Comparison of ENCODE assay signal across 8 cellular contexts in genomic region chr1:160401487-160401805, GRCh38. TPM values are rescaled to one million over a fixed set of nuclear protein-coding genes. Genes with fewer than 3 reads are reported as not detected.
A peak's percentile ranks its signal among the peaks of the same experiment; 100 is the strongest.
DNase-seq lines count a peak whose midpoint lies in the region; ATAC-seq, FAIRE-seq and TF ChIP-seq lines count a peak whose summit lies in the region.

No MANE protein-coding gene starts in this region.

- no peak for TF ChIP-seq EP300 in HepG2 (IDR thresholded peaks at IDR 0.05; ENCODE audit: low read depth in 2 of 2, low read length in 2 of 2)
- no peak for TF ChIP-seq EP300 in HepG2 (CRISPR knock-in tag; IDR thresholded peaks at IDR 0.05; ENCODE audit: borderline replicate concordance)

- H3K4me3 Mint-ChIP-seq in Calu3 (ENCODE audit: low read depth, unreplicated experiment) = peak overlapping the region; percentile 27

- POLR2A ChIA-PET in HepG2 (lab: Yijun Ruan, JAX) = no interaction called here

- TF ChIP-seq POLR2A in Peyer's patch (IDR thresholded peaks at IDR 0.05) (no peak), prostate gland (IDR thresholded peaks at IDR 0.05) (no peak), HepG2 (IDR thresholded peaks at IDR 0.05; ENCODE audit: insufficient read depth in 1 of 2, low read depth in 2 of 2, low read length in 2 of 2) (no peak)

- H3K4me1 ChIP-seq in Peyer's patch (peaks cover 0 to 21% (median 0%) of the 10 kb centered on the region in 4 donors), foreskin keratinocyte (peaks cover 37% of the 10 kb centered on the region), prostate gland (replicated peaks) (peaks cover 3% of the 10 kb centered on the region), HepG2 (ENCODE audit: insufficient read depth, low read length) (peaks cover 7% of the 10 kb centered on the region; the same call in 1 of the 2 replicates)

- FAIRE-seq in HepG2 (lab: Jason Lieb, UNC) = no peak

- WGBS in prostate gland = 17% methylated on average over 7 of the region's 7 CpGs
- WGBS in HepG2 (ENCODE audit: low lambda C conversion rate) = 52% methylated on average over 3 of the region's 7 CpGs

- H3K9me3 Mint-ChIP-seq in Calu3 (ENCODE audit: low read depth, unreplicated experiment) = no peaks in the 10 kb centered on the region

- no peak overlapping the region for H3K9ac ChIP-seq in HepG2 (ENCODE audit: insufficient read depth, low read depth, low read length)

- peaks cover 6% of the 10 kb centered on the region for H3K4me1 Mint-ChIP-seq in Calu3 (ENCODE audit: low read depth, unreplicated experiment)

- no peaks in the 10 kb centered on the region for H3K79me2 ChIP-seq in HepG2 (ENCODE audit: insufficient read depth, low read length)

- ATAC-seq in foreskin keratinocyte (peak; percentile 22), left lobe of liver (no peak), HepG2 (no peak; the same call in 2 of the 3 replicates)

- no peak overlapping the region for H3K27ac Mint-ChIP-seq in Calu3 (ENCODE audit: unreplicated experiment)

- peaks cover 5% of the 10 kb centered on the region for H3K36me3 Mint-ChIP-seq in Calu3 (ENCODE audit: insufficient read depth, unreplicated experiment)

- H3K27me3 Mint-ChIP-seq in Calu3 (ENCODE audit: unreplicated experiment) = peaks cover 70% of the 10 kb centered on the region

- TF ChIP-seq RAD21 in HepG2 (CRISPR knock-in tag; IDR thresholded peaks at IDR 0.05) = no peak

- DNase-seq in Calu3 (no peak), Peyer's patch (no peak), foreskin keratinocyte (no peak), prostate gland (ENCODE audit: low spot score) (no peak), left lobe of liver (ENCODE audit: low spot score) (no peak), HepG2 (ENCODE audit: low spot score) (no peak), T-helper 1 cell (no peak), DMS53 (lab: John Stamatoyannopoulos, UW) (no peak)

- BruUV-seq in Calu3 (replicated peaks; lab: Mats Ljungman, UMichigan) = no TSS peak
- no TSS peak for BruUV-seq in HepG2 (replicated peaks; lab: Mats Ljungman, UMichigan)

- H3K27ac ChIP-seq in Peyer's patch (peak overlapping the region in 1 of 4 donors; percentile 59), foreskin keratinocyte (no peak overlapping the region), prostate gland (peak overlapping the region; percentile 81 to 83), HepG2 (ENCODE audit: extremely low read length, insufficient read depth, low read length) (no peak overlapping the region)

- H2AFZ ChIP-seq in HepG2 (ENCODE audit: low read length) = no peak overlapping the region

- H3K36me3 ChIP-seq in Peyer's patch = no peaks in the 10 kb centered on the region
- no peaks in the 10 kb centered on the region for H3K36me3 ChIP-seq in prostate gland
- H3K36me3 ChIP-seq in HepG2 (replicated peaks in 1 of 2; ENCODE audit: control insufficient read depth in 1 of 2, insufficient read depth in 2 of 2, low read length in 2 of 2) = no peaks in the 10 kb centered on the region

- TF ChIP-seq CTCF in Calu3 (IDR thresholded peaks at IDR 0.05; ENCODE audit: unreplicated experiment) = no peak
- no peak for TF ChIP-seq CTCF in Peyer's patch (IDR thresholded peaks at IDR 0.05)
- TF ChIP-seq CTCF in foreskin keratinocyte (conservative IDR thresholded peaks at IDR 0.05) = no peak
- TF ChIP-seq CTCF in prostate gland (IDR thresholded peaks at IDR 0.05) = no peak
- no peak for TF ChIP-seq CTCF in HepG2 (CRISPR knock-in tag; IDR thresholded peaks at IDR 0.05)

- H3K4me2 ChIP-seq in HepG2 (ENCODE audit: low read depth, low read length) = no peak overlapping the region; the same call in 1 of the 2 replicates

- H3K27me3 ChIP-seq in Peyer's patch = no peaks in the 10 kb centered on the region
- H3K27me3 ChIP-seq in foreskin keratinocyte = no peaks in the 10 kb centered on the region
- no peaks in the 10 kb centered on the region for H3K27me3 ChIP-seq in prostate gland (replicated peaks; ENCODE audit: insufficient read depth)
- peaks cover 13 to 61% of the 10 kb centered on the region in 2 experiments for H3K27me3 ChIP-seq in HepG2 (ENCODE audit: control insufficient read depth in 1 of 2, insufficient read depth in 2 of 2, low read length in 2 of 2)

- CTCF ChIA-PET in Calu3 (lab: Charles Lee) (no interaction called here), HepG2 (lab: Yijun Ruan, JAX; ENCODE audit: low intra/inter-chr PET ratio, low total read pairs) (no interaction called here)

- H4K20me1 ChIP-seq in HepG2 (ENCODE audit: insufficient read depth, low read length) = no peaks in the 10 kb centered on the region

- no peaks in the 10 kb centered on the region for H3K9me3 ChIP-seq in Peyer's patch
- no peaks in the 10 kb centered on the region for H3K9me3 ChIP-seq in prostate gland
- H3K9me3 ChIP-seq in HepG2 (ENCODE audit: low read length) = no peaks in the 10 kb centered on the region

- H3K4me3 ChIP-seq in Peyer's patch (peak overlapping the region; percentile 39 to 82 (median 58)), prostate gland (peak overlapping the region; percentile 82 to 91), HepG2 (replicated peaks in 1 of 3; ENCODE audit: insufficient read depth in 1 of 3, low read depth in 2 of 3, low read length in 3 of 3) (peak overlapping the region in 1 of 3 experiments; percentile 65; a peak in 1 of 6 replicates)

- intact Hi-C loops in Calu3 (cut with micrococcal nuclease; ENCODE audit: unreplicated experiment) (no loop called here), prostate gland (cut with DNase I) (no loop called here), HepG2 (cut with micrococcal nuclease; ENCODE audit: unreplicated experiment) (no loop called here)

- in situ Hi-C loops in HepG2 (cut with HindIII; ENCODE audit: extremely low pct_ligation_motif_present, low pct_unique_long_range_greater_than_20kb) = no loop called here

RNA-seq across cellular contexts. Expression of gene VANGL2, which starts 1.1 kb away (rescaled TPM):
- total RNA-seq in Calu3 (2022) (2.0 and 2.3 TPM in 2 replicates), Peyer's patch (1 to 10 TPM; 2.1 to 6.8 (median 4.1) TPM), foreskin keratinocyte (8.0 and 9.9 TPM in 2 replicates), prostate gland (10 to 100 TPM in 1 of 2 donors, 1 to 10 TPM in 1; 9.7 to 13.6 TPM), left lobe of liver (0.20 TPM), HepG2 (2016; rRNA removed; fragmentation: Illumina TruSeq; extraction: Trizol) (not detected in 2 replicates)
- polyA plus RNA-seq in foreskin keratinocyte (5.5 and 5.8 TPM in 2 replicates), HepG2 (2011; rRNA removed) (0.09 and 0.18 TPM in 2 replicates)
- not detected in 2 replicates for total RNA-seq in HepG2 (2016; cell fraction: cytosol; rRNA removed; fragmentation: Illumina TruSeq; extraction: Trizol; ENCODE audit: low read depth)
- 0.02 TPM in 1 of 2 replicates, not detected in the other for total RNA-seq in HepG2 (2016; cell fraction: insoluble cytoplasmic fraction; rRNA removed; fragmentation: Illumina TruSeq; extraction: Trizol)
- 0.03 TPM in 1 of 2 replicates, not detected in the other for total RNA-seq in HepG2 (2016; cell fraction: membrane; rRNA removed; fragmentation: Illumina TruSeq; extraction: Trizol)
- 0.16 TPM in 1 of 2 replicates, not detected in the other for total RNA-seq in HepG2 (2016; cell fraction: nucleus; rRNA removed; fragmentation: Illumina TruSeq; extraction: Trizol)
- 0.11 and 0.12 TPM in 2 replicates for polyA plus RNA-seq in HepG2 (2011; cell fraction: cytosol; rRNA removed)
- polyA plus RNA-seq in HepG2 (2011; cell fraction: nucleus; rRNA removed) = 0.16 and 0.21 TPM in 2 replicates
- polyA plus RNA-seq in HepG2 (2012) = 0.09 TPM in 1 of 2 replicates, not detected in the other
- polyA plus RNA-seq in HepG2 (2016; cell fraction: cytosol; fragmentation: Illumina TruSeq; extraction: Trizol; ENCODE audit: low read depth) = not detected in 2 replicates
- not detected in 2 replicates for polyA plus RNA-seq in HepG2 (2016; cell fraction: insoluble cytoplasmic fraction; fragmentation: Illumina TruSeq; extraction: Trizol; ENCODE audit: low read depth)
- 0.03 TPM in 1 of 2 replicates, not detected in the other for polyA plus RNA-seq in HepG2 (2016; cell fraction: membrane; fragmentation: Illumina TruSeq; extraction: Trizol; ENCODE audit: low read depth)
- 0.11 TPM in 2 replicates for polyA plus RNA-seq in HepG2 (2016; cell fraction: nucleus; fragmentation: Illumina TruSeq; extraction: Trizol; ENCODE audit: insufficient read depth, low read depth)
- 0.10 TPM in 1 of 2 replicates, not detected in the other for polyA minus RNA-seq in HepG2 (2011; rRNA and poly(A)+ RNA removed; ENCODE audit: low replicate concordance)
- not detected in 2 replicates for polyA minus RNA-seq in HepG2 (2011; cell fraction: cytosol; rRNA and poly(A)+ RNA removed)
- polyA minus RNA-seq in HepG2 (2011; cell fraction: nucleus; rRNA and poly(A)+ RNA removed) = 0.13 TPM in 1 of 2 replicates, not detected in the other

RNA-seq across cellular contexts. Expression of gene NHLH1, which starts 34.6 kb away (rescaled TPM):
- total RNA-seq in Calu3 (2022) (1.4 and 1.6 TPM in 2 replicates), Peyer's patch (under 1 TPM in 1 of 4 donors, not detected in 3; 0.80 TPM), foreskin keratinocyte (0.04 TPM in 1 of 2 replicates, not detected in the other), prostate gland (not detected), left lobe of liver (0.10 TPM), HepG2 (2016; rRNA removed; fragmentation: Illumina TruSeq; extraction: Trizol) (0.11 TPM in 1 of 2 replicates, not detected in the other)
- polyA plus RNA-seq in foreskin keratinocyte (0.07 TPM in 2 replicates), HepG2 (2011; rRNA removed) (0.44 and 0.57 TPM in 2 replicates)
- total RNA-seq in HepG2 (2016; cell fraction: cytosol; rRNA removed; fragmentation: Illumina TruSeq; extraction: Trizol; ENCODE audit: low read depth) = not detected in 2 replicates
- not detected in 2 replicates for total RNA-seq in HepG2 (2016; cell fraction: insoluble cytoplasmic fraction; rRNA removed; fragmentation: Illumina TruSeq; extraction: Trizol)
- total RNA-seq in HepG2 (2016; cell fraction: membrane; rRNA removed; fragmentation: Illumina TruSeq; extraction: Trizol) = not detected in 2 replicates
- 0.19 and 0.22 TPM in 2 replicates for total RNA-seq in HepG2 (2016; cell fraction: nucleus; rRNA removed; fragmentation: Illumina TruSeq; extraction: Trizol)
- 0.15 and 0.19 TPM in 2 replicates for polyA plus RNA-seq in HepG2 (2011; cell fraction: cytosol; rRNA removed)
- 0.93 and 1.1 TPM in 2 replicates for polyA plus RNA-seq in HepG2 (2011; cell fraction: nucleus; rRNA removed)
- 0.19 and 0.24 TPM in 2 replicates for polyA plus RNA-seq in HepG2 (2012)
- 0.05 TPM in 1 of 2 replicates, not detected in the other for polyA plus RNA-seq in HepG2 (2016; cell fraction: cytosol; fragmentation: Illumina TruSeq; extraction: Trizol; ENCODE audit: low read depth)
- 0.12 TPM in 1 of 2 replicates, not detected in the other for polyA plus RNA-seq in HepG2 (2016; cell fraction: insoluble cytoplasmic fraction; fragmentation: Illumina TruSeq; extraction: Trizol; ENCODE audit: low read depth)
- polyA plus RNA-seq in HepG2 (2016; cell fraction: membrane; fragmentation: Illumina TruSeq; extraction: Trizol; ENCODE audit: low read depth) = not detected in 2 replicates
- polyA plus RNA-seq in HepG2 (2016; cell fraction: nucleus; fragmentation: Illumina TruSeq; extraction: Trizol; ENCODE audit: insufficient read depth, low read depth) = 1.00 and 1.1 TPM in 2 replicates
- 0.52 and 1.1 TPM in 2 replicates for polyA minus RNA-seq in HepG2 (2011; rRNA and poly(A)+ RNA removed; ENCODE audit: low replicate concordance)
- not detected in 2 replicates for polyA minus RNA-seq in HepG2 (2011; cell fraction: cytosol; rRNA and poly(A)+ RNA removed)
- polyA minus RNA-seq in HepG2 (2011; cell fraction: nucleus; rRNA and poly(A)+ RNA removed) = 0.62 and 0.77 TPM in 2 replicates

RNA-seq across cellular contexts. Expression of gene NCSTN, which starts 58.3 kb away (rescaled TPM):
- total RNA-seq in Calu3 (2022) = 128 and 135 TPM in 2 replicates
- 100 to 1,000 TPM in 3 of 4 donors, 10 to 100 TPM in 1; 34.7 to 173 (median 158) TPM for total RNA-seq in Peyer's patch
- total RNA-seq in foreskin keratinocyte = 55.2 and 60.9 TPM in 2 replicates
- polyA plus RNA-seq in foreskin keratinocyte = 61.4 and 61.7 TPM in 2 replicates
- total RNA-seq in prostate gland = 100 to 1,000 TPM in 1 of 2 donors, 10 to 100 TPM in 1; 81.2 to 117 TPM
- total RNA-seq in left lobe of liver = 32.1 TPM
- total RNA-seq in HepG2 (2016; rRNA removed; fragmentation: Illumina TruSeq; extraction: Trizol) = 27.0 and 44.2 TPM in 2 replicates
- 6.0 and 7.0 TPM in 2 replicates for total RNA-seq in HepG2 (2016; cell fraction: cytosol; rRNA removed; fragmentation: Illumina TruSeq; extraction: Trizol; ENCODE audit: low read depth)
- 27.8 and 48.2 TPM in 2 replicates for total RNA-seq in HepG2 (2016; cell fraction: insoluble cytoplasmic fraction; rRNA removed; fragmentation: Illumina TruSeq; extraction: Trizol)
- total RNA-seq in HepG2 (2016; cell fraction: membrane; rRNA removed; fragmentation: Illumina TruSeq; extraction: Trizol) = 10.0 and 11.6 TPM in 2 replicates
- total RNA-seq in HepG2 (2016; cell fraction: nucleus; rRNA removed; fragmentation: Illumina TruSeq; extraction: Trizol) = 73.4 and 88.5 TPM in 2 replicates
- polyA plus RNA-seq in HepG2 (2011; rRNA removed) = 247 and 281 TPM in 2 replicates
- polyA plus RNA-seq in HepG2 (2011; cell fraction: cytosol; rRNA removed) = 199 and 230 TPM in 2 replicates
- polyA plus RNA-seq in HepG2 (2011; cell fraction: nucleus; rRNA removed) = 168 and 185 TPM in 2 replicates
- 96.6 and 115 TPM in 2 replicates for polyA plus RNA-seq in HepG2 (2012)
- polyA plus RNA-seq in HepG2 (2016; cell fraction: cytosol; fragmentation: Illumina TruSeq; extraction: Trizol; ENCODE audit: low read depth) = 5.4 and 7.2 TPM in 2 replicates
- polyA plus RNA-seq in HepG2 (2016; cell fraction: insoluble cytoplasmic fraction; fragmentation: Illumina TruSeq; extraction: Trizol; ENCODE audit: low read depth) = 27.4 and 35.6 TPM in 2 replicates
- 12.5 and 18.3 TPM in 2 replicates for polyA plus RNA-seq in HepG2 (2016; cell fraction: membrane; fragmentation: Illumina TruSeq; extraction: Trizol; ENCODE audit: low read depth)
- 159 TPM in 2 replicates for polyA plus RNA-seq in HepG2 (2016; cell fraction: nucleus; fragmentation: Illumina TruSeq; extraction: Trizol; ENCODE audit: insufficient read depth, low read depth)
- polyA minus RNA-seq in HepG2 (2011; rRNA and poly(A)+ RNA removed; ENCODE audit: low replicate concordance) = 236 and 291 TPM in 2 replicates
- 87.7 and 123 TPM in 2 replicates for polyA minus RNA-seq in HepG2 (2011; cell fraction: cytosol; rRNA and poly(A)+ RNA removed)
- polyA minus RNA-seq in HepG2 (2011; cell fraction: nucleus; rRNA and poly(A)+ RNA removed) = 110 and 114 TPM in 2 replicates

RNA-seq across cellular contexts. Expression of gene COPA, which starts 58.4 kb away (rescaled TPM):
- total RNA-seq in Calu3 (2022) = 195 and 208 TPM in 2 replicates
- total RNA-seq in Peyer's patch = 100 to 1,000 TPM; 109 to 173 (median 138) TPM
- 116 and 147 TPM in 2 replicates for total RNA-seq in foreskin keratinocyte
- polyA plus RNA-seq in foreskin keratinocyte = 57.8 and 58.4 TPM in 2 replicates
- 100 to 1,000 TPM; 123 to 129 TPM for total RNA-seq in prostate gland
- total RNA-seq in left lobe of liver = 94.8 TPM
- total RNA-seq in HepG2 (2016; rRNA removed; fragmentation: Illumina TruSeq; extraction: Trizol) = 160 and 218 TPM in 2 replicates
- total RNA-seq in HepG2 (2016; cell fraction: cytosol; rRNA removed; fragmentation: Illumina TruSeq; extraction: Trizol; ENCODE audit: low read depth) = 14.4 and 14.5 TPM in 2 replicates
- 161 and 205 TPM in 2 replicates for total RNA-seq in HepG2 (2016; cell fraction: insoluble cytoplasmic fraction; rRNA removed; fragmentation: Illumina TruSeq; extraction: Trizol)
- 31.4 and 36.0 TPM in 2 replicates for total RNA-seq in HepG2 (2016; cell fraction: membrane; rRNA removed; fragmentation: Illumina TruSeq; extraction: Trizol)
- 137 and 150 TPM in 2 replicates for total RNA-seq in HepG2 (2016; cell fraction: nucleus; rRNA removed; fragmentation: Illumina TruSeq; extraction: Trizol)
- 166 and 197 TPM in 2 replicates for polyA plus RNA-seq in HepG2 (2011; rRNA removed)
- 164 and 170 TPM in 2 replicates for polyA plus RNA-seq in HepG2 (2011; cell fraction: cytosol; rRNA removed)
- 117 and 120 TPM in 2 replicates for polyA plus RNA-seq in HepG2 (2011; cell fraction: nucleus; rRNA removed)
- 122 and 147 TPM in 2 replicates for polyA plus RNA-seq in HepG2 (2012)
- 7.6 and 8.5 TPM in 2 replicates for polyA plus RNA-seq in HepG2 (2016; cell fraction: cytosol; fragmentation: Illumina TruSeq; extraction: Trizol; ENCODE audit: low read depth)
- 143 and 144 TPM in 2 replicates for polyA plus RNA-seq in HepG2 (2016; cell fraction: insoluble cytoplasmic fraction; fragmentation: Illumina TruSeq; extraction: Trizol; ENCODE audit: low read depth)
- 17.9 and 21.8 TPM in 2 replicates for polyA plus RNA-seq in HepG2 (2016; cell fraction: membrane; fragmentation: Illumina TruSeq; extraction: Trizol; ENCODE audit: low read depth)
- polyA plus RNA-seq in HepG2 (2016; cell fraction: nucleus; fragmentation: Illumina TruSeq; extraction: Trizol; ENCODE audit: insufficient read depth, low read depth) = 123 and 142 TPM in 2 replicates
- polyA minus RNA-seq in HepG2 (2011; rRNA and poly(A)+ RNA removed; ENCODE audit: low replicate concordance) = 386 and 397 TPM in 2 replicates
- polyA minus RNA-seq in HepG2 (2011; cell fraction: cytosol; rRNA and poly(A)+ RNA removed) = 242 and 256 TPM in 2 replicates
- polyA minus RNA-seq in HepG2 (2011; cell fraction: nucleus; rRNA and poly(A)+ RNA removed) = 217 and 255 TPM in 2 replicates

Comparison
In these comparisons a context has a peak if more than half of its experiments do, and no peak if none do; other contexts are left out.
1. H3K27ac ChIP-seq: peak in prostate gland (2 of 2); none in foreskin keratinocyte (single experiment) and HepG2 (single experiment).